ENCODE assay signal across 18 cellular contexts in genomic region chr17:4136373-4136772, GRCh38. TPM values are rescaled to one million over a fixed set of nuclear protein-coding genes. Genes with fewer than 3 reads are reported as not detected.
DNase-seq lines count a peak whose midpoint lies in the region; ATAC-seq and TF ChIP-seq lines count a peak whose summit lies in the region.
"Had no signal": no experiment of that assay in that cellular context is flagged by ENCODE, and none has a peak within 500 bp of the region (broad histone marks: within the 10 kb centered on the region; RNA-seq: fewer than 3 reads in every experiment).

No MANE protein-coding gene starts in this region.

- no peaks in the 10 kb centered on the region for H3K9me3 ChIP-seq in spleen
- H3K9me3 ChIP-seq: HAP-1, MG63 had no signal

- TF ChIP-seq POLR2A in spleen (IDR thresholded peaks at IDR 0.05) = no peak

- H3K9me3 Mint-ChIP-seq in central memory CD8-positive, alpha-beta T cell = no peaks in the 10 kb centered on the region
- H3K9me3 Mint-ChIP-seq in stimulated activated effector memory CD8-positive, alpha-beta T cell treated with anti-CD3 and anti-CD28 coated beads, Interleukin-12 subunit alpha, Interleukin-12 subunit beta, amount 100 ng/mL, for 72 hours = no peaks in the 10 kb centered on the region
- H3K9me3 Mint-ChIP-seq: activated T-cell treated with anti-CD3 and anti-CD28 coated beads, Interleukin-2, amount 50 U/mL, for 4 hours; CD4-positive, alpha-beta T cell; nephron progenitor cell had no signal

- H3K27me3 Mint-ChIP-seq in central memory CD8-positive, alpha-beta T cell = no peaks in the 10 kb centered on the region
- H3K27me3 Mint-ChIP-seq: CD4-positive, alpha-beta T cell had no signal

- TF ChIP-seq CTCF in spleen (IDR thresholded peaks at IDR 0.05 in 8 of 11, conservative IDR thresholded peaks at IDR 0.05 in 3 of 11) = no peak

- H3K27ac Mint-ChIP-seq in central memory CD8-positive, alpha-beta T cell (ENCODE audit: low read depth) = peak overlapping the region; percentile 39
- H3K27ac Mint-ChIP-seq in stimulated activated effector memory CD8-positive, alpha-beta T cell treated with anti-CD3 and anti-CD28 coated beads, Interleukin-12 subunit alpha, Interleukin-12 subunit beta, amount 100 ng/mL, for 72 hours = peak overlapping the region; percentile 54
- H3K27ac Mint-ChIP-seq: CD4-positive, alpha-beta T cell had no signal

- DNase-seq in NCI-H2029 treated with DMSO at 0.1 percent for 48 hours (lab: John Stamatoyannopoulos, UW) (peak; percentile 55), kidney glomerular epithelial cell (lab: John Stamatoyannopoulos, UW) (peak; percentile 26), NCI-H2171 (lab: John Stamatoyannopoulos, UW) (no peak), spleen (no peak)
- no peak for DNase-seq in central memory CD8-positive, alpha-beta T cell (ENCODE audit: low spot score in 2 of 2)
- no peak for DNase-seq in stimulated activated effector memory CD8-positive, alpha-beta T cell treated with anti-CD3 and anti-CD28 coated beads, Interleukin-12 subunit alpha, Interleukin-12 subunit beta, amount 100 ng/mL, for 72 hours (ENCODE audit: low spot score in 2 of 2)
- DNase-seq: activated CD4-positive, alpha-beta T cell treated with anti-CD3 and anti-CD28 coated beads for 4 hours; activated T-cell treated with anti-CD3 and anti-CD28 coated beads, Interleukin-2, amount 50 U/mL, for 4 hours; amniotic stem cell; CD4-positive, alpha-beta T cell; effector CD4-positive, alpha-beta T cell; MG63; nephron progenitor cell; PC-9; T-helper 1 cell had no signal

- H3K27ac ChIP-seq in spleen = peak overlapping the region in 2 of 8 donors; percentile 3 to 63
- H3K27ac ChIP-seq: PC-9 had no signal

- no peak overlapping the region for H3K4me3 Mint-ChIP-seq in central memory CD8-positive, alpha-beta T cell
- no peak overlapping the region for H3K4me3 Mint-ChIP-seq in stimulated activated effector memory CD8-positive, alpha-beta T cell treated with anti-CD3 and anti-CD28 coated beads, Interleukin-12 subunit alpha, Interleukin-12 subunit beta, amount 100 ng/mL, for 72 hours
- H3K4me3 Mint-ChIP-seq: activated T-cell treated with anti-CD3 and anti-CD28 coated beads, Interleukin-2, amount 50 U/mL, for 4 hours; CD4-positive, alpha-beta T cell; nephron progenitor cell had no signal

- H3K4me3 ChIP-seq in spleen = no peak overlapping the region
- H3K4me3 ChIP-seq: HAP-1, MG63, PC-9 had no signal

- intact Hi-C loops in spleen (cut with DNase I; ENCODE audit: low total_unique reads) = no loop called here

- peaks cover 12 to 97% (median 67%) of the 10 kb centered on the region in 6 donors for H3K4me1 ChIP-seq in spleen
- H3K4me1 ChIP-seq: HAP-1 had no signal

- peaks cover 7% of the 10 kb centered on the region for H3K36me3 Mint-ChIP-seq in central memory CD8-positive, alpha-beta T cell (ENCODE audit: insufficient read depth)
- no peaks in the 10 kb centered on the region for H3K36me3 Mint-ChIP-seq in stimulated activated effector memory CD8-positive, alpha-beta T cell treated with anti-CD3 and anti-CD28 coated beads, Interleukin-12 subunit alpha, Interleukin-12 subunit beta, amount 100 ng/mL, for 72 hours

- H3K27me3 ChIP-seq in spleen (replicated peaks in 1 of 7) = no peaks in the 10 kb centered on the region
- H3K27me3 ChIP-seq: MG63 had no signal

- H3K36me3 ChIP-seq in spleen = peaks cover 0 to 58% (median 0%) of the 10 kb centered on the region in 6 donors
- H3K36me3 ChIP-seq: MG63 had no signal

- no peak for ATAC-seq in central memory CD8-positive, alpha-beta T cell (replicated peaks; ENCODE audit: extremely low read depth, poor library complexity, severe bottlenecking)
- no peak for ATAC-seq in stimulated activated effector memory CD8-positive, alpha-beta T cell treated with anti-CD3 and anti-CD28 coated beads, Interleukin-12 subunit alpha, Interleukin-12 subunit beta, amount 100 ng/mL, for 72 hours
- no peak for ATAC-seq in GM18520 (IDR thresholded peaks at IDR 0.05; ENCODE audit: unreplicated experiment)
- no peak for ATAC-seq in GM19023 (IDR thresholded peaks at IDR 0.05; ENCODE audit: unreplicated experiment)
- ATAC-seq: activated T-cell treated with anti-CD3 and anti-CD28 coated beads, Interleukin-2, amount 50 U/mL, for 4 hours had no signal

- peaks cover 76% of the 10 kb centered on the region for H3K4me1 Mint-ChIP-seq in central memory CD8-positive, alpha-beta T cell
- H3K4me1 Mint-ChIP-seq in stimulated activated effector memory CD8-positive, alpha-beta T cell treated with anti-CD3 and anti-CD28 coated beads, Interleukin-12 subunit alpha, Interleukin-12 subunit beta, amount 100 ng/mL, for 72 hours = peaks cover 69% of the 10 kb centered on the region

- WGBS in spleen, 5 donors = 70 to 95% (median 88%) methylated on average over 3 to 6 of the region's 6 CpGs

RNA-seq across cellular contexts. Expression of gene ZZEF1, which starts 6.5 kb away (rescaled TPM):
- 100 to 1,000 TPM in 6 of 7 donors, 10 to 100 TPM in 1; 70.1 to 153 (median 111) TPM for total RNA-seq in spleen
- 10 to 100 TPM in 1 of 3 donors, 1 to 10 TPM in 2; 5.3 to 12.7 (median 5.5) TPM for polyA plus RNA-seq in spleen

RNA-seq across cellular contexts. Expression of gene CYB5D2, which starts 6.6 kb away (rescaled TPM):
- total RNA-seq in spleen = 10 to 100 TPM in 6 of 7 donors, 1 to 10 TPM in 1; 7.5 to 24.7 (median 16.3) TPM
- 10 to 100 TPM in 2 of 3 donors, 1 to 10 TPM in 1; 9.7 to 14.7 (median 11.0) TPM for polyA plus RNA-seq in spleen

Comparison
In these comparisons a context has a peak if more than half of its experiments do, and no peak if none do; other contexts are left out.
1. DNase-seq: peak in NCI-H2029 treated with DMSO at 0.1 percent for 48 hours (single experiment) and kidney glomerular epithelial cell (single experiment); none in central memory CD8-positive, alpha-beta T cell (0 of 2), stimulated activated effector memory CD8-positive, alpha-beta T cell treated with anti-CD3 and anti-CD28 coated beads, Interleukin-12 subunit alpha, Interleukin-12 subunit beta, amount 100 ng/mL, for 72 hours (0 of 2), NCI-H2171 (single experiment) and spleen (single experiment).